In the genomic region with DNA sequence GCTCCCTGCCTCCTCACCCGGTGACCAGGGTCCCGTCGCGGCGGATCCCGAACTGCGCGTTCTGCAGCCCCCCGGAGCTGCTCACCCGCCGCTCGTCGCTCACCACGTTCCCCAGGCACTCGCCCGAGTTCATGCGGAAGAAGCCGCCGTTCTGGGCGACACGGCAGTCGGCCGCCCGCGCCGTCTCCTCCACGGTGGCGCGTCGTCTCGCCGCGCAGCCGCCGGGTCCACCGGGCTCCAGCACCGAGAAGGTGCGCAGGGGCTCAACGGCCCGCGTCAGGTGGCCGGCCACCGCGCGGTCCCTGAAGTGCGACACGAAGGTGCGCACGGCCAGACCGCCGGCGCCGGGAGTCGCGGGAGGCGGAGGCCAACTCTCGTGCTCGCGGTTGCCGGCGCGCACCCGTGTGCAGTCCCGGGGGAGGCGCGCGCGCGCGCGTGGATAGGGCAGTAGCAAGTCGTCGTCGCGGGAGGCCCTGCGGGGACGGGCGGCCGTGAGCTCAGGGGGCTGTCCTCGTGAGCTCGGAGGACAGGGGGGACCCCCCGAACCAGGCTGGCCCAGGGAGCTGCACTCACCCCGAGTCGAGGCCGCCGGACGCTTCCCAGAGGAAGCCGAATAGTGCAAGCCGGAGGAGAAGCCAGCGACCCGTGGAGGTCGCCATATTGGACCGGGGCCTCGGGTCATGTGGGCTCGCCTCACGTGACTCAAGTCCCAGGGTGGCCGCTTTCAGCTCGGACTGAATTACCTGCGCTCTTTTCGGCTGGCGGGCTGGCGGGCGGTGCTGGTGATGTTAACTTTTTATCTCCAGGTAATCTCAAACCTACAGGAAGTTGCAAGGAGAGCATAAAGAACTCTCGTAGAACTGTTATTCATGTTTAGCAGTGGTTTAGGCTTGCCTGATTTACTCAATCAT, we compare ENCODE assay signal across 1 cellular context.
A peak's percentile ranks its signal among the peaks of the same experiment; 100 is the strongest.
TF ChIP-seq lines count a peak whose summit lies in the region.

A gene with protein sequence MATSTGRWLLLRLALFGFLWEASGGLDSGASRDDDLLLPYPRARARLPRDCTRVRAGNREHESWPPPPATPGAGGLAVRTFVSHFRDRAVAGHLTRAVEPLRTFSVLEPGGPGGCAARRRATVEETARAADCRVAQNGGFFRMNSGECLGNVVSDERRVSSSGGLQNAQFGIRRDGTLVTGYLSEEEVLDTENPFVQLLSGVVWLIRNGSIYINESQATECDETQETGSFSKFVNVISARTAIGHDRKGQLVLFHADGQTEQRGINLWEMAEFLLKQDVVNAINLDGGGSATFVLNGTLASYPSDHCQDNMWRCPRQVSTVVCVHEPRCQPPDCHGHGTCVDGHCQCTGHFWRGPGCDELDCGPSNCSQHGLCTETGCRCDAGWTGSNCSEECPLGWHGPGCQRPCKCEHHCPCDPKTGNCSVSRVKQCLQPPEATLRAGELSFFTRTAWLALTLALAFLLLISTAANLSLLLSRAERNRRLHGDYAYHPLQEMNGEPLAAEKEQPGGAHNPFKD (minus strand): TSS at position 680 of the 911 bp plus-strand sequence. CDS start 21 bp downstream, at position 659.

TF ChIP-seq in HepG2, 621 proteins besides CTCF, POLR2A, EP300 and RAD21 (continued from another document and continues in another):
- TF ChIP-seq, protein P1, sequence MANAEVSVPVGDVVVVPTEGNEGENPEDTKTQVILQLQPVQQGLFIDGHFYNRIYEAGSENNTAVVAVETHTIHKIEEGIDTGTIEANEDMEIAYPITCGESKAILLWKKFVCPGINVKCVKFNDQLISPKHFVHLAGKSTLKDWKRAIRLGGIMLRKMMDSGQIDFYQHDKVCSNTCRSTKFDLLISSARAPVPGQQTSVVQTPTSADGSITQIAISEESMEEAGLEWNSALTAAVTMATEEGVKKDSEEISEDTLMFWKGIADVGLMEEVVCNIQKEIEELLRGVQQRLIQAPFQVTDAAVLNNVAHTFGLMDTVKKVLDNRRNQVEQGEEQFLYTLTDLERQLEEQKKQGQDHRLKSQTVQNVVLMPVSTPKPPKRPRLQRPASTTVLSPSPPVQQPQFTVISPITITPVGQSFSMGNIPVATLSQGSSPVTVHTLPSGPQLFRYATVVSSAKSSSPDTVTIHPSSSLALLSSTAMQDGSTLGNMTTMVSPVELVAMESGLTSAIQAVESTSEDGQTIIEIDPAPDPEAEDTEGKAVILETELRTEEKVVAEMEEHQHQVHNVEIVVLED (CRISPR knock-in tag; IDR thresholded peaks at IDR 0.05; ENCODE audit: borderline replicate concordance): peak; percentile 74; the same call in 1 of the 2 replicates
- TF ChIP-seq, protein P2, sequence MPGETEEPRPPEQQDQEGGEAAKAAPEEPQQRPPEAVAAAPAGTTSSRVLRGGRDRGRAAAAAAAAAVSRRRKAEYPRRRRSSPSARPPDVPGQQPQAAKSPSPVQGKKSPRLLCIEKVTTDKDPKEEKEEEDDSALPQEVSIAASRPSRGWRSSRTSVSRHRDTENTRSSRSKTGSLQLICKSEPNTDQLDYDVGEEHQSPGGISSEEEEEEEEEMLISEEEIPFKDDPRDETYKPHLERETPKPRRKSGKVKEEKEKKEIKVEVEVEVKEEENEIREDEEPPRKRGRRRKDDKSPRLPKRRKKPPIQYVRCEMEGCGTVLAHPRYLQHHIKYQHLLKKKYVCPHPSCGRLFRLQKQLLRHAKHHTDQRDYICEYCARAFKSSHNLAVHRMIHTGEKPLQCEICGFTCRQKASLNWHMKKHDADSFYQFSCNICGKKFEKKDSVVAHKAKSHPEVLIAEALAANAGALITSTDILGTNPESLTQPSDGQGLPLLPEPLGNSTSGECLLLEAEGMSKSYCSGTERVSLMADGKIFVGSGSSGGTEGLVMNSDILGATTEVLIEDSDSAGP (CRISPR knock-in tag; IDR thresholded peaks at IDR 0.05; ENCODE audit: borderline replicate concordance): peak; percentile 94
- TF ChIP-seq ZMAT3 (CRISPR knock-in tag; conservative IDR thresholded peaks at IDR 0.05) (peak; percentile 96), ZNF619 (CRISPR knock-in tag; IDR thresholded peaks at IDR 0.05) (0 out of 2 replicates have a peak, but pooled peaks have one; percentile 72), PAWR (CRISPR knock-in tag; IDR thresholded peaks at IDR 0.05; ENCODE audit: borderline replicate concordance) (no peak), MTA1 (CRISPR knock-in tag; IDR thresholded peaks at IDR 0.05; ENCODE audit: borderline replicate concordance) (peak; percentile 96; the same call in 1 of the 2 replicates), LCORL (IDR thresholded peaks at IDR 0.05) (no peak), LCORL (CRISPR knock-in tag; IDR thresholded peaks at IDR 0.05) (peak; percentile 81; the same call in 1 of the 2 replicates), KLF6 (CRISPR knock-in tag; IDR thresholded peaks at IDR 0.05) (peak; percentile 95; the same call in 1 of the 2 replicates), ZNF335 (CRISPR knock-in tag; IDR thresholded peaks at IDR 0.05) (peak; percentile 95), ZNF569 (CRISPR knock-in tag; IDR thresholded peaks at IDR 0.05; ENCODE audit: borderline replicate concordance) (no peak), IKZF1 (IDR thresholded peaks at IDR 0.05) (no peak), ZNF12 (CRISPR knock-in tag; IDR thresholded peaks at IDR 0.05) (peak; percentile 77; the same call in 1 of the 2 replicates), KLF12 (CRISPR knock-in tag; IDR thresholded peaks at IDR 0.05; ENCODE audit: borderline replicate concordance) (peak; percentile 91), MYNN (CRISPR knock-in tag; IDR thresholded peaks at IDR 0.05; ENCODE audit: low read depth) (peak; percentile 79), ISX (CRISPR knock-in tag; conservative IDR thresholded peaks at IDR 0.05) (peak; percentile 83), ZNF75D (CRISPR knock-in tag; IDR thresholded peaks at IDR 0.05; ENCODE audit: borderline replicate concordance) (peak; percentile 77; the same call in 1 of the 2 replicates), ZNF562 (CRISPR knock-in tag; IDR thresholded peaks at IDR 0.05; ENCODE audit: borderline replicate concordance) (peak; percentile 71; the same call in 1 of the 2 replicates), MTF2 (CRISPR knock-in tag; IDR thresholded peaks at IDR 0.05; ENCODE audit: borderline replicate concordance) (peak; percentile 59; the same call in 1 of the 2 replicates), FIP1L1 (IDR thresholded peaks at IDR 0.05; ENCODE audit: borderline replicate concordance, insufficient read depth, low read depth, low read length) (no peak), ZNF558 (CRISPR knock-in tag; IDR thresholded peaks at IDR 0.05; ENCODE audit: borderline replicate concordance) (peak; percentile 85; the same call in 1 of the 2 replicates), SALL2 (CRISPR knock-in tag; IDR thresholded peaks at IDR 0.05) (peak; percentile 96), POLR2AphosphoS2 (IDR thresholded peaks at IDR 0.05; ENCODE audit: low read depth, low read length) (no peak), ZNF263 (CRISPR knock-in tag; IDR thresholded peaks at IDR 0.05) (peak; percentile 77; the same call in 1 of the 2 replicates), HES4 (CRISPR knock-in tag; IDR thresholded peaks at IDR 0.05; ENCODE audit: borderline replicate concordance) (peak; percentile 92), ZFX (CRISPR knock-in tag; IDR thresholded peaks at IDR 0.05; ENCODE audit: low read depth) (peak; percentile 94), PHF21A (CRISPR knock-in tag; IDR thresholded peaks at IDR 0.05) (peak; percentile 82; the same call in 1 of the 2 replicates)
- TF ChIP-seq, protein P3, sequence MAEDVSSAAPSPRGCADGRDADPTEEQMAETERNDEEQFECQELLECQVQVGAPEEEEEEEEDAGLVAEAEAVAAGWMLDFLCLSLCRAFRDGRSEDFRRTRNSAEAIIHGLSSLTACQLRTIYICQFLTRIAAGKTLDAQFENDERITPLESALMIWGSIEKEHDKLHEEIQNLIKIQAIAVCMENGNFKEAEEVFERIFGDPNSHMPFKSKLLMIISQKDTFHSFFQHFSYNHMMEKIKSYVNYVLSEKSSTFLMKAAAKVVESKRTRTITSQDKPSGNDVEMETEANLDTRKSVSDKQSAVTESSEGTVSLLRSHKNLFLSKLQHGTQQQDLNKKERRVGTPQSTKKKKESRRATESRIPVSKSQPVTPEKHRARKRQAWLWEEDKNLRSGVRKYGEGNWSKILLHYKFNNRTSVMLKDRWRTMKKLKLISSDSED (CRISPR knock-in tag; IDR thresholded peaks at IDR 0.05): no peak
- TF ChIP-seq, protein P4, sequence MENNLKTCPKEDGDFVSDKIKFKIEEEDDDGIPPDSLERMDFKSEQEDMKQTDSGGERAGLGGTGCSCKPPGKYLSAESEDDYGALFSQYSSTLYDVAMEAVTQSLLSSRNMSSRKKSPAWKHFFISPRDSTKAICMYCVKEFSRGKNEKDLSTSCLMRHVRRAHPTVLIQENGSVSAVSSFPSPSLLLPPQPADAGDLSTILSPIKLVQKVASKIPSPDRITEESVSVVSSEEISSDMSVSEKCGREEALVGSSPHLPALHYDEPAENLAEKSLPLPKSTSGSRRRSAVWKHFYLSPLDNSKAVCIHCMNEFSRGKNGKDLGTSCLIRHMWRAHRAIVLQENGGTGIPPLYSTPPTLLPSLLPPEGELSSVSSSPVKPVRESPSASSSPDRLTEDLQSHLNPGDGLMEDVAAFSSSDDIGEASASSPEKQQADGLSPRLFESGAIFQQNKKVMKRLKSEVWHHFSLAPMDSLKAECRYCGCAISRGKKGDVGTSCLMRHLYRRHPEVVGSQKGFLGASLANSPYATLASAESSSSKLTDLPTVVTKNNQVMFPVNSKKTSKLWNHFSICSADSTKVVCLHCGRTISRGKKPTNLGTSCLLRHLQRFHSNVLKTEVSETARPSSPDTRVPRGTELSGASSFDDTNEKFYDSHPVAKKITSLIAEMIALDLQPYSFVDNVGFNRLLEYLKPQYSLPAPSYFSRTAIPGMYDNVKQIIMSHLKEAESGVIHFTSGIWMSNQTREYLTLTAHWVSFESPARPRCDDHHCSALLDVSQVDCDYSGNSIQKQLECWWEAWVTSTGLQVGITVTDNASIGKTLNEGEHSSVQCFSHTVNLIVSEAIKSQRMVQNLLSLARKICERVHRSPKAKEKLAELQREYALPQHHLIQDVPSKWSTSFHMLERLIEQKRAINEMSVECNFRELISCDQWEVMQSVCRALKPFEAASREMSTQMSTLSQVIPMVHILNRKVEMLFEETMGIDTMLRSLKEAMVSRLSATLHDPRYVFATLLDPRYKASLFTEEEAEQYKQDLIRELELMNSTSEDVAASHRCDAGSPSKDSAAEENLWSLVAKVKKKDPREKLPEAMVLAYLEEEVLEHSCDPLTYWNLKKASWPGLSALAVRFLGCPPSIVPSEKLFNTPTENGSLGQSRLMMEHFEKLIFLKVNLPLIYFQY (CRISPR knock-in tag; IDR thresholded peaks at IDR 0.05; ENCODE audit: borderline replicate concordance): peak; percentile 37; the same call in 1 of the 2 replicates
- TF ChIP-seq, protein P5, sequence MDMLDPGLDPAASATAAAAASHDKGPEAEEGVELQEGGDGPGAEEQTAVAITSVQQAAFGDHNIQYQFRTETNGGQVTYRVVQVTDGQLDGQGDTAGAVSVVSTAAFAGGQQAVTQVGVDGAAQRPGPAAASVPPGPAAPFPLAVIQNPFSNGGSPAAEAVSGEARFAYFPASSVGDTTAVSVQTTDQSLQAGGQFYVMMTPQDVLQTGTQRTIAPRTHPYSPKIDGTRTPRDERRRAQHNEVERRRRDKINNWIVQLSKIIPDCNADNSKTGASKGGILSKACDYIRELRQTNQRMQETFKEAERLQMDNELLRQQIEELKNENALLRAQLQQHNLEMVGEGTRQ (IDR thresholded peaks at IDR 0.05; ENCODE audit: low read depth, low read length): peak; percentile 99
- TF ChIP-seq, protein P5 (CRISPR knock-in tag; IDR thresholded peaks at IDR 0.05; ENCODE audit: borderline replicate concordance): peak; percentile 99; the same call in 1 of the 2 replicates
- TF ChIP-seq, protein P6, sequence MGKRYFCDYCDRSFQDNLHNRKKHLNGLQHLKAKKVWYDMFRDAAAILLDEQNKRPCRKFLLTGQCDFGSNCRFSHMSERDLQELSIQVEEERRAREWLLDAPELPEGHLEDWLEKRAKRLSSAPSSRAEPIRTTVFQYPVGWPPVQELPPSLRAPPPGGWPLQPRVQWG (CRISPR knock-in tag; IDR thresholded peaks at IDR 0.05; ENCODE audit: borderline replicate concordance, low read depth): 0 out of 2 replicates have a peak, but pooled peaks have one; percentile 80
- TF ChIP-seq, protein P7, sequence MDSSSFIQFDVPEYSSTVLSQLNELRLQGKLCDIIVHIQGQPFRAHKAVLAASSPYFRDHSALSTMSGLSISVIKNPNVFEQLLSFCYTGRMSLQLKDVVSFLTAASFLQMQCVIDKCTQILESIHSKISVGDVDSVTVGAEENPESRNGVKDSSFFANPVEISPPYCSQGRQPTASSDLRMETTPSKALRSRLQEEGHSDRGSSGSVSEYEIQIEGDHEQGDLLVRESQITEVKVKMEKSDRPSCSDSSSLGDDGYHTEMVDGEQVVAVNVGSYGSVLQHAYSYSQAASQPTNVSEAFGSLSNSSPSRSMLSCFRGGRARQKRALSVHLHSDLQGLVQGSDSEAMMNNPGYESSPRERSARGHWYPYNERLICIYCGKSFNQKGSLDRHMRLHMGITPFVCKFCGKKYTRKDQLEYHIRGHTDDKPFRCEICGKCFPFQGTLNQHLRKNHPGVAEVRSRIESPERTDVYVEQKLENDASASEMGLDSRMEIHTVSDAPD (CRISPR knock-in tag; IDR thresholded peaks at IDR 0.05): no peak
- TF ChIP-seq, protein P8, sequence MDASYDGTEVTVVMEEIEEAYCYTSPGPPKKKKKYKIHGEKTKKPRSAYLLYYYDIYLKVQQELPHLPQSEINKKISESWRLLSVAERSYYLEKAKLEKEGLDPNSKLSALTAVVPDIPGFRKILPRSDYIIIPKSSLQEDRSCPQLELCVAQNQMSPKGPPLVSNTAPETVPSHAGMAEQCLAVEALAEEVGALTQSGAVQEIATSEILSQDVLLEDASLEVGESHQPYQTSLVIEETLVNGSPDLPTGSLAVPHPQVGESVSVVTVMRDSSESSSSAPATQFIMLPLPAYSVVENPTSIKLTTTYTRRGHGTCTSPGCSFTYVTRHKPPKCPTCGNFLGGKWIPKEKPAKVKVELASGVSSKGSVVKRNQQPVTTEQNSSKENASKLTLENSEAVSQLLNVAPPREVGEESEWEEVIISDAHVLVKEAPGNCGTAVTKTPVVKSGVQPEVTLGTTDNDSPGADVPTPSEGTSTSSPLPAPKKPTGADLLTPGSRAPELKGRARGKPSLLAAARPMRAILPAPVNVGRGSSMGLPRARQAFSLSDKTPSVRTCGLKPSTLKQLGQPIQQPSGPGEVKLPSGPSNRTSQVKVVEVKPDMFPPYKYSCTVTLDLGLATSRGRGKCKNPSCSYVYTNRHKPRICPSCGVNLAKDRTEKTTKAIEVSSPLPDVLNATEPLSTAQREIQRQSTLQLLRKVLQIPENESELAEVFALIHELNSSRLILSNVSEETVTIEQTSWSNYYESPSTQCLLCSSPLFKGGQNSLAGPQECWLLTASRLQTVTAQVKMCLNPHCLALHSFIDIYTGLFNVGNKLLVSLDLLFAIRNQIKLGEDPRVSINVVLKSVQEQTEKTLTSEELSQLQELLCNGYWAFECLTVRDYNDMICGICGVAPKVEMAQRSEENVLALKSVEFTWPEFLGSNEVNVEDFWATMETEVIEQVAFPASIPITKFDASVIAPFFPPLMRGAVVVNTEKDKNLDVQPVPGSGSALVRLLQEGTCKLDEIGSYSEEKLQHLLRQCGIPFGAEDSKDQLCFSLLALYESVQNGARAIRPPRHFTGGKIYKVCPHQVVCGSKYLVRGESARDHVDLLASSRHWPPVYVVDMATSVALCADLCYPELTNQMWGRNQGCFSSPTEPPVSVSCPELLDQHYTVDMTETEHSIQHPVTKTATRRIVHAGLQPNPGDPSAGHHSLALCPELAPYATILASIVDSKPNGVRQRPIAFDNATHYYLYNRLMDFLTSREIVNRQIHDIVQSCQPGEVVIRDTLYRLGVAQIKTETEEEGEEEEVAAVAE (CRISPR knock-in tag; IDR thresholded peaks at IDR 0.05; ENCODE audit: borderline replicate concordance): peak; percentile 95
